7 cellular contexts compared by ENCODE assay signal in the genomic region with DNA sequence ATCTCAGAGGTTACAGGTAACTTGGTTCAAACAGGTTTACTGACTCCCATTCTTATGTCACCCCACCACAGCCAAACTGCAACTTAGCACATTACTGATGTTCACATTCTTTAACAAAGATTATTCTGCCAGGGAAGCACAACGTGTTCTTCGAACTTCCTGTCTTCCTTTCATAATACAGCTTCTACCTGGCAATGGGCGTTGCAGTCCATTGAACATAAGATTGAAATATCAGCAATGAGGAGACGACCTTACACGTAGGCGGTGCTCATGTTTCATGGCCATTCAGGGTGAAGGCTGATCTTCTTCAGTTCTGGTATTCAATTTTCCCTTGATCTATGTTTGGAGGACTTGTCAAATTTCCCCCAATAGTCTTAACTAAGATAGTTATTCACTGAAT.
"Had no signal": no experiment of that assay in that cellular context is flagged by ENCODE, and none has a peak within 500 bp of the region (broad histone marks: within the 10 kb centered on the region; RNA-seq: fewer than 3 reads in every experiment).

No MANE protein-coding gene starts in this region.

- H3K36me3 ChIP-seq: HAP-1 had no signal

- H3K4me3 ChIP-seq: GM23248, HAP-1 had no signal

- H3K9me3 ChIP-seq: HAP-1 had no signal

- H2AFZ ChIP-seq: GM23248 had no signal

- H3K4me1 ChIP-seq: HAP-1 had no signal

- H3K27ac ChIP-seq: GM23248, HL-60 had no signal

- DNase-seq: GM23248, GOT3, H7, HFFc6, IMR-90 had no signal
